21 cellular contexts compared by ENCODE assay signal in the genomic region with DNA sequence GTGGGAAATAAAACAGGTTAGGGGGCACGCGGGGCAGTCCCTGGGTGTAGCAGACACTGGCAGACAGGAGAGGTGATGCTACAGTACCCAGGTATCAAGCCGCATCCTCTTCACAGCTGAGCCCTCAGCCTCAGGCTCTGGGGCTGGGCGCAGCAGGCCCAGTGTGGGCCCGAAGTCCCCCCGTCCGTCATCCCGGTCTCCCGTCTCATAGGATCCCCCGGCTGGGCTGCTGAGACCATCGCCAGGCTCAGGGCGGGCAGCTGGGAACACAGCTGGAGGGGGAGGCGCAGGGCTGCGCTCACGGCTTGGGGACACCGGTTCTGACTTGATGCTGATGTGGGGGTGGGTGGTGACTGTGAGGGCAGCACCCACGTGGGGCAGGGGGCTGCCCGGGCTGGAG. TPM values are rescaled to one million over a fixed set of nuclear protein-coding genes. Genes with fewer than 3 reads are reported as not detected.
DNase-seq lines count a peak whose midpoint lies in the region; ATAC-seq and TF ChIP-seq lines count a peak whose summit lies in the region.
"Had no signal": no experiment of that assay in that cellular context is flagged by ENCODE, and none has a peak within 500 bp of the region (broad histone marks: within the 10 kb centered on the region; RNA-seq: fewer than 3 reads in every experiment).

No MANE protein-coding gene starts in this region.

- WGBS in psoas muscle, 3 donors, result 82 to 90% (median 83%) methylated on average over 18 of the region's 18 CpGs

- DNase-seq in endothelial cell (ENCODE audit: low spot score) (no peak), psoas muscle (no peak), COR-L47 (lab: John Stamatoyannopoulos, UW) (no peak), activated gamma-delta T cell (lab: John Stamatoyannopoulos, UW) (no peak), kidney glomerular epithelial cell (lab: John Stamatoyannopoulos, UW) (no peak)
- no peak for DNase-seq in stimulated activated naive CD4-positive, alpha-beta T cell (lab: John Stamatoyannopoulos, UW)
- DNase-seq: activated naive CD8-positive, alpha-beta T cell treated with anti-CD3 and anti-CD28 coated beads, Interleukin-2, amount 50 U/mL, for 24 hours; GDM1; NCI-H1417; NCI-H2171; NCI-H748 treated with DMSO at 0.1 percent for 48 hours; stimulated activated CD4-positive, alpha-beta T cell treated with anti-CD3 and anti-CD28 coated beads, Interleukin-4, amount 100 ng/mL, for 24 hours; testis had no signal

- no peak overlapping the region for H3K27ac Mint-ChIP-seq in endothelial cell (ENCODE audit: unreplicated experiment)
- H3K27ac Mint-ChIP-seq: activated naive CD8-positive, alpha-beta T cell treated with anti-CD3 and anti-CD28 coated beads, Interleukin-2, amount 50 U/mL, for 24 hours; activated T-helper 2 cell treated with anti-CD3 and anti-CD28 coated beads, Interferon-gamma antibody, Interleukin-2, Interleukin-4, amounts not matched to agents 10 μg/mL and 5 μg/mL and 100 μg/mL, durations not matched to agents 14 hours and 24 hours and 36 hours; mesothelial cell of epicardium; progenitor cell of endocrine pancreas had no signal

- H3K36me3 Mint-ChIP-seq in endothelial cell (ENCODE audit: low read depth, unreplicated experiment), result peaks cover 32% of the 10 kb centered on the region

- peaks cover 10% of the 10 kb centered on the region for H3K27me3 Mint-ChIP-seq in endothelial cell (ENCODE audit: unreplicated experiment)
- H3K27me3 Mint-ChIP-seq: activated naive CD8-positive, alpha-beta T cell treated with anti-CD3 and anti-CD28 coated beads, Interleukin-2, amount 50 U/mL, for 24 hours; progenitor cell of endocrine pancreas had no signal

- no peak for TF ChIP-seq CTCF in VCaP (conservative IDR thresholded peaks at IDR 0.05)
- TF ChIP-seq CTCF in endothelial cell (IDR thresholded peaks at IDR 0.05; ENCODE audit: unreplicated experiment), result no peak
- TF ChIP-seq CTCF in psoas muscle (IDR thresholded peaks at IDR 0.05), result no peak

- no peak for ATAC-seq in psoas muscle
- ATAC-seq: activated CD4-positive, CD25-positive, alpha-beta regulatory T cell treated with anti-CD3 and anti-CD28 coated beads, Interleukin-2, amount 50 U/mL, for 24 hours; activated naive CD8-positive, alpha-beta T cell treated with anti-CD3 and anti-CD28 coated beads, Interleukin-2, amount 50 U/mL, for 24 hours had no signal

- peaks cover 25% of the 10 kb centered on the region for H3K4me1 Mint-ChIP-seq in endothelial cell (ENCODE audit: unreplicated experiment)

- peak overlapping the region; percentile 79 for H3K4me3 Mint-ChIP-seq in endothelial cell (ENCODE audit: unreplicated experiment)
- H3K4me3 Mint-ChIP-seq: activated naive CD8-positive, alpha-beta T cell treated with anti-CD3 and anti-CD28 coated beads, Interleukin-2, amount 50 U/mL, for 24 hours; CD14-positive monocyte; mesothelial cell of epicardium had no signal

- H3K4me1 ChIP-seq in BLaER1 treated with 17β-estradiol and CSF1 and Interleukin-3, amounts not matched to agents 10 nM and 100 nM, result peaks cover 15 to 45% (median 37%) of the 10 kb centered on the region in 10 experiments; a peak in 18 of 20 replicates
- peaks cover 73% of the 10 kb centered on the region for H3K4me1 ChIP-seq in psoas muscle

- H3K27ac ChIP-seq in BLaER1 treated with 17β-estradiol and CSF1 and Interleukin-3, amounts not matched to agents 10 nM and 100 nM, result no peak overlapping the region; a peak in 1 of 22 replicates
- H3K27ac ChIP-seq in VCaP, result peak overlapping the region; percentile 98; the same call in 1 of the 2 replicates
- peak overlapping the region; percentile 63 for H3K27ac ChIP-seq in psoas muscle
- H3K27ac ChIP-seq: testis had no signal

- H3K9ac ChIP-seq in BLaER1 treated with 17β-estradiol and CSF1 and Interleukin-3, amounts not matched to agents 10 nM and 100 nM, result peak overlapping the region in 6 of 11 experiments; percentile 1 to 48 (median 16); a peak in 2 of 22 replicates

- peaks cover 82 to 99% (median 93%) of the 10 kb centered on the region in 11 experiments for H4K20me1 ChIP-seq in BLaER1 treated with 17β-estradiol and CSF1 and Interleukin-3, amounts not matched to agents 10 nM and 100 nM

- no peaks in the 10 kb centered on the region for H3K9me3 ChIP-seq in BLaER1 treated with 17β-estradiol and CSF1 and Interleukin-3, amounts not matched to agents 10 nM and 100 nM (replicated peaks in 1 of 11)
- H3K9me3 ChIP-seq in psoas muscle, result no peaks in the 10 kb centered on the region
- H3K9me3 ChIP-seq: testis had no signal

- intact Hi-C loops in psoas muscle (cut with DNase I), result no loop called here

- no peak overlapping the region for H3K4me3 ChIP-seq in BLaER1 treated with 17β-estradiol and CSF1 and Interleukin-3, amounts not matched to agents 10 nM and 100 nM
- H3K4me3 ChIP-seq in psoas muscle, result no peak overlapping the region
- H3K4me3 ChIP-seq: smooth muscle cell, testis had no signal

- no peaks in the 10 kb centered on the region for H3K9me3 Mint-ChIP-seq in endothelial cell (ENCODE audit: unreplicated experiment)
- H3K9me3 Mint-ChIP-seq: activated naive CD8-positive, alpha-beta T cell treated with anti-CD3 and anti-CD28 coated beads, Interleukin-2, amount 50 U/mL, for 24 hours; activated T-helper 2 cell treated with anti-CD3 and anti-CD28 coated beads, Interferon-gamma antibody, Interleukin-2, Interleukin-4, amounts not matched to agents 10 μg/mL and 5 μg/mL and 100 μg/mL, durations not matched to agents 14 hours and 24 hours and 36 hours; CD14-positive monocyte; mesothelial cell of epicardium had no signal

- no peaks in the 10 kb centered on the region for H3K27me3 ChIP-seq in BLaER1 treated with 17β-estradiol and CSF1 and Interleukin-3, amounts not matched to agents 10 nM and 100 nM
- H3K27me3 ChIP-seq in psoas muscle (ENCODE audit: insufficient read depth in 3 of 3, low read length in 2 of 3), result no peaks in the 10 kb centered on the region
- H3K27me3 ChIP-seq: testis had no signal

- no peak overlapping the region for H3K4me2 ChIP-seq in BLaER1 treated with 17β-estradiol and CSF1 and Interleukin-3, amounts not matched to agents 10 nM and 100 nM
- H3K4me2 ChIP-seq: smooth muscle cell had no signal

- peaks cover 88 to 100% (median 97%) of the 10 kb centered on the region in 11 experiments for H3K36me3 ChIP-seq in BLaER1 treated with 17β-estradiol and CSF1 and Interleukin-3, amounts not matched to agents 10 nM and 100 nM
- peaks cover 4 to 83% of the 10 kb centered on the region in 2 donors for H3K36me3 ChIP-seq in psoas muscle (ENCODE audit: insufficient read depth in 1 of 2, low read depth in 1 of 2)

RNA-seq across cellular contexts. Expression of a gene that starts 32.7 kb away (rescaled TPM):
- total RNA-seq in endothelial cell (ENCODE audit: unreplicated experiment) (45.2 TPM), psoas muscle (100 to 1,000 TPM; 126 to 258 (median 188) TPM)
- 10 to 100 TPM; 43.1 to 65.3 (median 58.4) TPM for polyA plus RNA-seq in psoas muscle

Comparison
In these comparisons a context has a peak if more than half of its experiments do, and no peak if none do; other contexts are left out.
1. H3K27ac ChIP-seq: peak in VCaP (single experiment) and psoas muscle (single experiment); none in BLaER1 treated with 17β-estradiol and CSF1 and Interleukin-3, amounts not matched to agents 10 nM and 100 nM (0 of 11).